ENCODE assay signal across 1 cellular context in genomic region chr12:49026101-49026500, GRCh38.
TF ChIP-seq lines count a peak whose summit lies in the region.

No MANE protein-coding gene starts in this region.

TF ChIP-seq in GM12878, 131 proteins besides CTCF, POLR2A, EP300 and RAD21:
- TF ChIP-seq TCF7 (IDR thresholded peaks at IDR 0.05; ENCODE audit: borderline replicate concordance) (no peak), YBX1 (IDR thresholded peaks at IDR 0.05) (no peak), EZH2 (IDR thresholded peaks at IDR 0.05; ENCODE audit: borderline replicate concordance, control insufficient read depth, low read depth, low read length) (no peak), SIN3A (IDR thresholded peaks at IDR 0.05; ENCODE audit: low read depth, low read length) (no peak), NFYA (IDR thresholded peaks at IDR 0.05; ENCODE audit: borderline replicate concordance, low read depth, low read length) (no peak), E2F4 (IDR thresholded peaks at IDR 0.05; ENCODE audit: low read depth, low read length) (no peak), CBFB (IDR thresholded peaks at IDR 0.05; ENCODE audit: low read depth) (no peak), STAT1 (conservative IDR thresholded peaks at IDR 0.05) (no peak), PAX8 (IDR thresholded peaks at IDR 0.05) (no peak), NFIC (IDR thresholded peaks at IDR 0.05; ENCODE audit: low read depth, low read length) (no peak), ZNF24 (IDR thresholded peaks at IDR 0.05) (no peak)
TF ChIP-seq in GM12878: peak in this region for 0.
